Comparison of ENCODE assay signal across 16 cellular contexts in genomic region chr1:53348491-53349368, GRCh38. TPM values are rescaled to one million over a fixed set of nuclear protein-coding genes. Genes with fewer than 3 reads are reported as not detected.
A peak's percentile ranks its signal among the peaks of the same experiment; 100 is the strongest.
DNase-seq lines count a peak whose midpoint lies in the region; ATAC-seq and TF ChIP-seq lines count a peak whose summit lies in the region.
"Had no signal": no experiment of that assay in that cellular context is flagged by ENCODE, and none has a peak within 500 bp of the region (broad histone marks: within the 10 kb centered on the region; RNA-seq: fewer than 3 reads in every experiment).

No MANE protein-coding gene starts in this region.

- H3K9me3 ChIP-seq in right lobe of liver: no peaks in the 10 kb centered on the region
- no peaks in the 10 kb centered on the region for H3K9me3 ChIP-seq in upper lobe of right lung
- H3K9me3 ChIP-seq in esophagus squamous epithelium: no peaks in the 10 kb centered on the region
- H3K9me3 ChIP-seq: A549, transverse colon had no signal

- WGBS in right lobe of liver (ENCODE audit: insufficient coverage, low coverage, low lambda C conversion rate, missing lambda C conversion rate): 91% methylated on average over 9 of the region's 21 CpGs
- WGBS in esophagus squamous epithelium, 2 donors: 89 to 90% methylated on average over 12 of the region's 21 CpGs

- no peaks in the 10 kb centered on the region for H3K4me1 ChIP-seq in right lobe of liver
- H3K4me1 ChIP-seq in upper lobe of right lung: no peaks in the 10 kb centered on the region
- H3K4me1 ChIP-seq in esophagus squamous epithelium: no peaks in the 10 kb centered on the region
- H3K4me1 ChIP-seq: A549, transverse colon had no signal

- ATAC-seq in right lobe of liver (no peak), upper lobe of right lung (peak; percentile 61), HG02973 (IDR thresholded peaks at IDR 0.05; ENCODE audit: unreplicated experiment) (no peak)
- ATAC-seq: A549; naive thymus-derived CD4-positive, alpha-beta T cell had no signal

- TF ChIP-seq CTCF in choroid plexus epithelial cell (conservative IDR thresholded peaks at IDR 0.05; ENCODE audit: low read depth, low read length) (no peak), right lobe of liver (IDR thresholded peaks at IDR 0.05) (no peak), upper lobe of right lung (IDR thresholded peaks at IDR 0.05) (no peak), esophagus squamous epithelium (IDR thresholded peaks at IDR 0.05) (no peak)

- no peak overlapping the region for H3K27ac ChIP-seq in right lobe of liver
- no peak overlapping the region for H3K27ac ChIP-seq in upper lobe of right lung
- H3K27ac ChIP-seq in esophagus squamous epithelium: no peak overlapping the region
- H3K27ac ChIP-seq: A549, epithelial cell of prostate, PC-9, transverse colon had no signal

- no peak for TF ChIP-seq POLR2A in right lobe of liver (IDR thresholded peaks at IDR 0.05)
- TF ChIP-seq POLR2A in esophagus squamous epithelium (IDR thresholded peaks at IDR 0.05): no peak

- H3K36me3 ChIP-seq in right lobe of liver: no peaks in the 10 kb centered on the region
- H3K36me3 ChIP-seq in upper lobe of right lung: no peaks in the 10 kb centered on the region
- no peaks in the 10 kb centered on the region for H3K36me3 ChIP-seq in esophagus squamous epithelium
- H3K36me3 ChIP-seq: transverse colon had no signal

- intact Hi-C loops in right lobe of liver (cut with DNase I): no loop called here
- intact Hi-C loops in upper lobe of right lung (cut with DNase I): no loop called here
- intact Hi-C loops in esophagus squamous epithelium (cut with DNase I): no loop called here

- no peaks in the 10 kb centered on the region for H3K27me3 ChIP-seq in right lobe of liver
- H3K27me3 ChIP-seq in upper lobe of right lung: no peaks in the 10 kb centered on the region
- H3K27me3 ChIP-seq in esophagus squamous epithelium: peaks cover 0 to 3% (median 0%) of the 10 kb centered on the region in 4 donors
- H3K27me3 ChIP-seq: transverse colon had no signal

- DNase-seq in activated T-cell treated with anti-CD3 and anti-CD28 coated beads, Interleukin-2, amount 50 U/mL, for 48 hours: peak; percentile 7 to 8
- DNase-seq in activated T-cell treated with anti-CD3 and anti-CD28 coated beads for 4 hours (no peak), choroid plexus epithelial cell (ENCODE audit: low read depth) (peak; percentile 47), right lobe of liver (peak; percentile 6 to 37 (median 23)), upper lobe of right lung (peak; percentile 63), NCI-H2171 treated with DMSO at 0.1 percent for 48 hours (lab: John Stamatoyannopoulos, UW) (no peak), esophagus squamous epithelium (lab: John Stamatoyannopoulos, UW) (no peak)
- DNase-seq: CD4-positive, alpha-beta memory T cell; cerebellar nuclear complex; naive thymus-derived CD4-positive, alpha-beta T cell; NCI-H345; PC-9; transverse colon had no signal

- H3K4me3 ChIP-seq in choroid plexus epithelial cell (ENCODE audit: low read depth, low read length) (no peak overlapping the region), right lobe of liver (no peak overlapping the region), upper lobe of right lung (no peak overlapping the region), esophagus squamous epithelium (no peak overlapping the region)
- H3K4me3 ChIP-seq: A549, PC-9, transverse colon had no signal

RNA-seq across cellular contexts. Expression of gene LRP8, which starts 20.9 kb away (rescaled TPM):
- 1 to 10 TPM in 2 of 6 experiments, under 1 TPM in 4; 0.21 to 1.2 (median 0.56) TPM for total RNA-seq in right lobe of liver
- 11.6 TPM for total RNA-seq in upper lobe of right lung
- total RNA-seq in esophagus squamous epithelium: 10 to 100 TPM; 15.3 to 39.6 (median 18.8) TPM

Comparison
In these comparisons a context has a peak if more than half of its experiments do, and no peak if none do; other contexts are left out.
1. DNase-seq: peak in activated T-cell treated with anti-CD3 and anti-CD28 coated beads, Interleukin-2, amount 50 U/mL, for 48 hours (2 of 2), choroid plexus epithelial cell (single experiment), right lobe of liver (3 of 3) and upper lobe of right lung (single experiment); none in activated T-cell treated with anti-CD3 and anti-CD28 coated beads for 4 hours (single experiment), NCI-H2171 treated with DMSO at 0.1 percent for 48 hours (single experiment) and esophagus squamous epithelium (single experiment).